Comparison of ENCODE assay signal across 19 cellular contexts in genomic region chr7:55054758-55055157, GRCh38. TPM values are rescaled to one million over a fixed set of nuclear protein-coding genes. Genes with fewer than 3 reads are reported as not detected.
A peak's percentile ranks its signal among the peaks of the same experiment; 100 is the strongest.
DNase-seq lines count a peak whose midpoint lies in the region; ATAC-seq and TF ChIP-seq lines count a peak whose summit lies in the region.
"Had no signal": no experiment of that assay in that cellular context is flagged by ENCODE, and none has a peak within 500 bp of the region (broad histone marks: within the 10 kb centered on the region; RNA-seq: fewer than 3 reads in every experiment).

No MANE protein-coding gene starts in this region.

- no peak overlapping the region for H2BK120ac ChIP-seq in neuronal stem cell (ENCODE audit: low read depth, low read length)

- no peak overlapping the region for H3K4me2 ChIP-seq in neuronal stem cell (ENCODE audit: insufficient read depth, low read length, poor library complexity, severe bottlenecking)

- H3K14ac ChIP-seq in neuronal stem cell (ENCODE audit: low read length), result no peak overlapping the region

- no peaks in the 10 kb centered on the region for H3K9me3 Mint-ChIP-seq in HFFc6
- H3K9me3 Mint-ChIP-seq: activated CD8-positive, alpha-beta T cell treated with anti-CD3 and anti-CD28 coated beads for 36 hours; activated naive CD4-positive, alpha-beta T cell treated with anti-CD3 and anti-CD28 coated beads for 36 hours; stimulated activated effector memory CD8-positive, alpha-beta T cell treated with anti-CD3 and anti-CD28 coated beads, Interleukin-12 subunit alpha, Interleukin-12 subunit beta, amount 100 ng/mL, for 72 hours had no signal

- TF ChIP-seq EP300 in tibial nerve (IDR thresholded peaks at IDR 0.05), result no peak

- no peak overlapping the region for H3K4me3 ChIP-seq in neuronal stem cell (ENCODE audit: low read length in 2 of 2)
- no peak overlapping the region for H3K4me3 ChIP-seq in tibial nerve
- H3K4me3 ChIP-seq: SK-N-MC had no signal

- H4K91ac ChIP-seq in neuronal stem cell (ENCODE audit: low read depth, low read length, poor library complexity), result no peak overlapping the region

- TF ChIP-seq CTCF in HFFc6 (IDR thresholded peaks at IDR 0.05) (no peak), tibial nerve (IDR thresholded peaks at IDR 0.05) (no peak)

- peak overlapping the region; percentile 15 for H3K18ac ChIP-seq in neuronal stem cell (ENCODE audit: low read length)

- ATAC-seq in GM21360 (IDR thresholded peaks at IDR 0.05; ENCODE audit: unreplicated experiment), result no peak
- ATAC-seq in HG02642 (IDR thresholded peaks at IDR 0.05; ENCODE audit: poor library complexity, unreplicated experiment), result no peak
- ATAC-seq: activated CD8-positive, alpha-beta T cell treated with anti-CD3 and anti-CD28 coated beads for 36 hours; stimulated activated effector memory CD8-positive, alpha-beta T cell treated with anti-CD3 and anti-CD28 coated beads, Interleukin-12 subunit alpha, Interleukin-12 subunit beta, amount 100 ng/mL, for 72 hours had no signal

- no peak overlapping the region for H2BK5ac ChIP-seq in neuronal stem cell (ENCODE audit: low read length)

- no peaks in the 10 kb centered on the region for H3K36me3 ChIP-seq in neuronal stem cell (replicated peaks in 1 of 2; ENCODE audit: control insufficient read depth in 2 of 2, insufficient read depth in 2 of 2, low read length in 2 of 2)
- H3K36me3 ChIP-seq in tibial nerve, result no peaks in the 10 kb centered on the region
- H3K36me3 ChIP-seq: neutrophil had no signal

- peaks cover 7% of the 10 kb centered on the region for H3K27me3 Mint-ChIP-seq in HFFc6 (ENCODE audit: insufficient read depth)

- no peak overlapping the region for H2BK15ac ChIP-seq in neuronal stem cell (ENCODE audit: low read length)

- H3K9me3 ChIP-seq in neuronal stem cell (replicated peaks in 1 of 2; ENCODE audit: control insufficient read depth in 2 of 2, insufficient read depth in 1 of 2, low read depth in 1 of 2, low read length in 2 of 2) (peaks cover 0 to 3% of the 10 kb centered on the region in 2 donors), tibial nerve (no peaks in the 10 kb centered on the region)
- H3K9me3 ChIP-seq: neutrophil had no signal

- H2AFZ ChIP-seq in neuronal stem cell (ENCODE audit: low read length), result no peak overlapping the region

- H4K8ac ChIP-seq in neuronal stem cell (ENCODE audit: low read depth, low read length), result no peak overlapping the region

- H2AK5ac ChIP-seq in neuronal stem cell (ENCODE audit: low read depth, low read length), result peak overlapping the region; percentile 12

- H3K9ac ChIP-seq in neuronal stem cell (ENCODE audit: low read depth, low read length, poor library complexity), result no peak overlapping the region

- H3K27me3 ChIP-seq in neuronal stem cell (ENCODE audit: control insufficient read depth in 3 of 3, insufficient read depth in 3 of 3, low read depth in 1 of 3, low read length in 3 of 3) (no peaks in the 10 kb centered on the region), tibial nerve (no peaks in the 10 kb centered on the region)
- H3K27me3 ChIP-seq: neutrophil had no signal

- no peak overlapping the region for H2BK12ac ChIP-seq in neuronal stem cell (ENCODE audit: low read length)

- peak overlapping the region; percentile 12 for H3K4me3 Mint-ChIP-seq in HFFc6
- H3K4me3 Mint-ChIP-seq: activated CD8-positive, alpha-beta T cell treated with anti-CD3 and anti-CD28 coated beads for 36 hours; activated naive CD4-positive, alpha-beta T cell treated with anti-CD3 and anti-CD28 coated beads for 36 hours; stimulated activated effector memory CD8-positive, alpha-beta T cell treated with anti-CD3 and anti-CD28 coated beads, Interleukin-12 subunit alpha, Interleukin-12 subunit beta, amount 100 ng/mL, for 72 hours had no signal

- no peaks in the 10 kb centered on the region for H3K79me1 ChIP-seq in neuronal stem cell (ENCODE audit: low read depth, low read length)

- WGBS in neuronal stem cell (ENCODE audit: extremely low coverage in 2 of 2, insufficient read length in 2 of 2, insufficient replicate concordance in 1 of 2), 2 donors, result no CpG with 5 or more reads among the region's 9 CpGs
- 83 to 91% methylated on average over 9 of the region's 9 CpGs for WGBS in tibial nerve, 2 donors

- DNase-seq in HFFc6, result no peak
- no peak for DNase-seq in epithelial cell of prostate (ENCODE audit: low read depth, low spot score)
- DNase-seq in neuronal stem cell (ENCODE audit: low spot score), result no peak
- no peak for DNase-seq in tibial nerve (ENCODE audit: low spot score in 2 of 2)
- no peak for DNase-seq in cerebellar nuclear complex (lab: John Stamatoyannopoulos, UW)
- no peak for DNase-seq in stimulated activated CD4-positive, alpha-beta T cell treated with anti-CD3 and anti-CD28 coated beads, Interleukin-4, amount 100 ng/mL, for 1 hour
- DNase-seq: activated CD8-positive, alpha-beta T cell treated with anti-CD3 and anti-CD28 coated beads for 36 hours; activated naive CD4-positive, alpha-beta T cell treated with anti-CD3 and anti-CD28 coated beads for 36 hours; activated T-cell treated with anti-CD3 and anti-CD28 coated beads, Interleukin-2, amount 50 U/mL, for 1 hour; left cardiac atrium; MM.1S; NCI-H2227 treated with DMSO at 0.1 percent for 48 hours; retina; T1000 had no signal

- peak overlapping the region; percentile 94 for H3K27ac ChIP-seq in epithelial cell of prostate
- H3K27ac ChIP-seq in neuronal stem cell (replicated peaks; ENCODE audit: low read length), result no peak overlapping the region
- H3K27ac ChIP-seq in tibial nerve, result peak overlapping the region in 3 of 4 donors; percentile 0 to 84 (median 81)
- H3K27ac ChIP-seq: neutrophil, SK-N-MC had no signal

- TF ChIP-seq POLR2A in tibial nerve (IDR thresholded peaks at IDR 0.05), result no peak

- H3K27ac Mint-ChIP-seq in HFFc6, result peak overlapping the region; percentile 86
- H3K27ac Mint-ChIP-seq: activated CD8-positive, alpha-beta T cell treated with anti-CD3 and anti-CD28 coated beads for 36 hours; activated naive CD4-positive, alpha-beta T cell treated with anti-CD3 and anti-CD28 coated beads for 36 hours; stimulated activated effector memory CD8-positive, alpha-beta T cell treated with anti-CD3 and anti-CD28 coated beads, Interleukin-12 subunit alpha, Interleukin-12 subunit beta, amount 100 ng/mL, for 72 hours had no signal

- no peak overlapping the region for H3K23ac ChIP-seq in neuronal stem cell (ENCODE audit: low read depth, low read length, poor library complexity)

- H3K4me1 ChIP-seq in neuronal stem cell (ENCODE audit: control insufficient read depth in 2 of 2, insufficient read depth in 1 of 2, low read depth in 1 of 2, low read length in 2 of 2), result peaks cover 2% of the 10 kb centered on the region in 2 donors
- H3K4me1 ChIP-seq in tibial nerve, result peaks cover 0 to 82% (median 4%) of the 10 kb centered on the region in 4 donors

- H3K4me1 Mint-ChIP-seq in HFFc6 (ENCODE audit: low read depth), result peaks cover 94% of the 10 kb centered on the region
- H3K4me1 Mint-ChIP-seq: stimulated activated effector memory CD8-positive, alpha-beta T cell treated with anti-CD3 and anti-CD28 coated beads, Interleukin-12 subunit alpha, Interleukin-12 subunit beta, amount 100 ng/mL, for 72 hours had no signal

- H3K4ac ChIP-seq in neuronal stem cell (ENCODE audit: low read length), result no peak overlapping the region

- H3K36me3 Mint-ChIP-seq in HFFc6 (ENCODE audit: low read depth), result peaks cover 34% of the 10 kb centered on the region
- H3K36me3 Mint-ChIP-seq: stimulated activated effector memory CD8-positive, alpha-beta T cell treated with anti-CD3 and anti-CD28 coated beads, Interleukin-12 subunit alpha, Interleukin-12 subunit beta, amount 100 ng/mL, for 72 hours had no signal

RNA-seq across cellular contexts. Expression of gene EGFR, which starts 35.9 kb away (rescaled TPM):
- 10 to 100 TPM; 69.9 to 87.2 (median 77.0) TPM for total RNA-seq in HFFc6 (2021; fragmentation: NEBNext Ultra II Directional; extraction: Animal tissue kit (Norgen Biotek cat#: 25700))
- polyA plus RNA-seq in neuronal stem cell (2013, experiment 1 of 2), result 3.2 TPM
- 3.1 TPM for polyA plus RNA-seq in neuronal stem cell (2013, experiment 2 of 2)
- 100 to 1,000 TPM in 3 of 4 donors, 10 to 100 TPM in 1; 72.3 to 136 (median 127) TPM for total RNA-seq in tibial nerve
- total RNA-seq: activated CD8-positive, alpha-beta T cell treated with anti-CD3 and anti-CD28 coated beads for 36 hours; activated naive CD4-positive, alpha-beta T cell treated with anti-CD3 and anti-CD28 coated beads for 36 hours had no signal
